21 cellular contexts compared by ENCODE assay signal in genomic region chrX:10729000-10729399, GRCh38.
"Had no signal": no experiment of that assay in that cellular context is flagged by ENCODE, and none has a peak within 500 bp of the region (broad histone marks: within the 10 kb centered on the region; RNA-seq: fewer than 3 reads in every experiment).

No MANE protein-coding gene starts in this region.

- ATAC-seq: activated naive CD8-positive, alpha-beta T cell treated with anti-CD3 and anti-CD28 coated beads, Interleukin-2, amount 50 U/mL, for 24 hours; gastrocnemius medialis; left lung had no signal

- H3K9me3 Mint-ChIP-seq: activated naive CD4-positive, alpha-beta T cell treated with anti-CD3 and anti-CD28 coated beads, Interleukin-2, amount 10 ng/mL, durations not matched to agents 7 days and 5 days; activated naive CD8-positive, alpha-beta T cell treated with anti-CD3 and anti-CD28 coated beads, Interleukin-2, amount 50 U/mL, for 24 hours; central memory CD8-positive, alpha-beta T cell had no signal

- H3K27me3 ChIP-seq: brain microvascular endothelial cell, colonic mucosa, gastrocnemius medialis, left lung, tibial artery had no signal

- H3K4me3 Mint-ChIP-seq: activated naive CD4-positive, alpha-beta T cell treated with anti-CD3 and anti-CD28 coated beads, Interleukin-2, amount 10 ng/mL, durations not matched to agents 7 days and 5 days; activated naive CD8-positive, alpha-beta T cell treated with anti-CD3 and anti-CD28 coated beads, Interleukin-2, amount 50 U/mL, for 24 hours; central memory CD8-positive, alpha-beta T cell had no signal

- H3K4me3 ChIP-seq: colonic mucosa, gastrocnemius medialis, left lung, tibial artery had no signal

- H3K27ac ChIP-seq: brain microvascular endothelial cell, colonic mucosa, gastrocnemius medialis, left lung, tibial artery had no signal

- H3K9me3 ChIP-seq: colonic mucosa, gastrocnemius medialis, left lung, tibial artery had no signal

- H3K4me1 Mint-ChIP-seq: activated naive CD4-positive, alpha-beta T cell treated with anti-CD3 and anti-CD28 coated beads, Interleukin-2, amount 10 ng/mL, durations not matched to agents 7 days and 5 days; activated naive CD8-positive, alpha-beta T cell treated with anti-CD3 and anti-CD28 coated beads, Interleukin-2, amount 50 U/mL, for 24 hours; central memory CD8-positive, alpha-beta T cell had no signal

- H3K36me3 Mint-ChIP-seq: activated naive CD4-positive, alpha-beta T cell treated with anti-CD3 and anti-CD28 coated beads, Interleukin-2, amount 10 ng/mL, durations not matched to agents 7 days and 5 days had no signal

- H3K4me1 ChIP-seq: colonic mucosa, gastrocnemius medialis, left lung, tibial artery had no signal

- H3K36me3 ChIP-seq: brain microvascular endothelial cell, colonic mucosa, gastrocnemius medialis, left lung, tibial artery had no signal

- H3K27ac Mint-ChIP-seq: activated naive CD4-positive, alpha-beta T cell treated with anti-CD3 and anti-CD28 coated beads, Interleukin-2, amount 10 ng/mL, durations not matched to agents 7 days and 5 days; activated naive CD8-positive, alpha-beta T cell treated with anti-CD3 and anti-CD28 coated beads, Interleukin-2, amount 50 U/mL, for 24 hours had no signal

- DNase-seq: activated CD4-positive, CD25-positive, alpha-beta regulatory T cell treated with anti-CD3 and anti-CD28 coated beads, Interleukin-2, amount 50 U/mL, for 72 hours; activated CD8-positive, alpha-beta memory T cell treated with anti-CD3 and anti-CD28 coated beads for 24 hours; activated CD8-positive, alpha-beta memory T cell treated with anti-CD3 and anti-CD28 coated beads, Interleukin-2, amount 50 U/mL, for 48 hours; activated effector memory CD4-positive, alpha-beta T cell treated with Interleukin-2 at 50 U/mL for 16 hours; activated naive CD4-positive, alpha-beta T cell treated with anti-CD3 and anti-CD28 coated beads, Interleukin-2, amount 10 ng/mL, durations not matched to agents 7 days and 5 days; activated naive CD8-positive, alpha-beta T cell treated with anti-CD3 and anti-CD28 coated beads, Interleukin-2, amount 50 U/mL, for 24 hours; activated T-cell treated with anti-CD3 and anti-CD28 coated beads, Interleukin-2, amount 50 U/mL, for 48 hours; anterior cingulate cortex; brain microvascular endothelial cell; colonic mucosa; erythroblast; gastrocnemius medialis; head of caudate nucleus; left lung; mammary epithelial cell; posterior cingulate gyrus; stimulated activated CD4-positive, alpha-beta T cell treated with anti-CD3 and anti-CD28 coated beads, Interleukin-12 subunit alpha, Interleukin-12 subunit beta, amount 100 ng/mL, for 4 hours; stimulated activated CD4-positive, alpha-beta T cell treated with anti-CD3 and anti-CD28 coated beads, Interleukin-1b, Interleukin-23, amount 100 ng/mL, for 48 hours; stimulated activated naive CD4-positive, alpha-beta T cell treated with Interleukin-2 at 50 U/mL for 16 hours; tibial artery had no signal

- H3K27me3 Mint-ChIP-seq: activated naive CD4-positive, alpha-beta T cell treated with anti-CD3 and anti-CD28 coated beads, Interleukin-2, amount 10 ng/mL, durations not matched to agents 7 days and 5 days; activated naive CD8-positive, alpha-beta T cell treated with anti-CD3 and anti-CD28 coated beads, Interleukin-2, amount 50 U/mL, for 24 hours; central memory CD8-positive, alpha-beta T cell had no signal
